In the genomic region with DNA sequence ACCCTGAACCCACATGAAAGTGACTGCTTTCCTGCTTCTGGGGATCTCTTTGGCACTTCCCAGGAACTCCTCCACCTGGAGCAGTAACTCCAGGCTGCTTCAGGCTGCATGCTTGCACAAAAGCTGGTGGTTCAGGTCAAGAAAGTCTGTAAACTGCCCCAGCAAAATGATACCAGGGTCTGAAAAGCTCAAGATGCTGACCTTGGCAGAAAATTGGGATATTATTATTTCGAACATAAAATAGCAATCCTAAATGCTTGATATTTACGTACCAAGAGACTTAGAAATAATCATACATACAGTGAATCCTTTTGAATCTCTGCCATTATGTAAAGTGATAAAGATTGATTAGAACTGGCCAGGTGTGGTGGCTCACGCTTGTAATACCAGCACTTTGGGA, we compare ENCODE assay signal across 29 cellular contexts.
"Had no signal": no experiment of that assay in that cellular context is flagged by ENCODE, and none has a peak within 500 bp of the region (broad histone marks: within the 10 kb centered on the region; RNA-seq: fewer than 3 reads in every experiment).

No MANE protein-coding gene starts in this region.

- H3K27me3 ChIP-seq: stomach, suprapubic skin, testis, thyroid gland, tibial artery, tibial nerve, transverse colon, upper lobe of left lung, upper lobe of right lung, uterus, vagina had no signal

- H3K4me1 Mint-ChIP-seq: stimulated activated effector memory CD8-positive, alpha-beta T cell treated with anti-CD3 and anti-CD28 coated beads, Interleukin-12 subunit alpha, Interleukin-12 subunit beta, amount 100 ng/mL, for 72 hours; stimulated activated memory B cell treated with anti-CD40 and anti-IgM and Interleukin-4, amounts not matched to agents 10 μg/mL and 1 μg/mL and 100 μg/mL, for 72 hours; stimulated activated naive B cell treated with anti-CD40 and anti-IgM and Interleukin-4, amounts not matched to agents 10 μg/mL and 1 μg/mL and 100 μg/mL, for 72 hours; stimulated activated naive CD8-positive, alpha-beta T cell treated with anti-CD3 and anti-CD28 coated beads, Interleukin-15, amount 100 ng/mL, for 72 hours had no signal

- H3K27me3 Mint-ChIP-seq: stimulated activated memory B cell treated with anti-CD40 and anti-IgM and Interleukin-4, amounts not matched to agents 10 μg/mL and 1 μg/mL and 100 μg/mL, for 72 hours; stimulated activated naive B cell treated with anti-CD40 and anti-IgM and Interleukin-4, amounts not matched to agents 10 μg/mL and 1 μg/mL and 100 μg/mL, for 72 hours; stimulated activated naive CD8-positive, alpha-beta T cell treated with anti-CD3 and anti-CD28 coated beads, Interleukin-15, amount 100 ng/mL, for 72 hours; stimulated activated naive CD8-positive, alpha-beta T cell treated with anti-CD3 and anti-CD28 coated beads, Interleukin-15, Interleukin-2, amounts not matched to agents 100 ng/mL and 50 ng/mL, for 24 hours; type B pancreatic cell had no signal

- DNase-seq: stimulated activated CD4-positive, alpha-beta T cell treated with anti-CD3 and anti-CD28 coated beads, Interleukin-2, amount 100 ng/mL, for 48 hours; stimulated activated CD4-positive, alpha-beta T cell treated with anti-CD3 and anti-CD28 coated beads, Interleukin-4, amount 100 ng/mL, for 1 hour; stimulated activated CD4-positive, alpha-beta T cell treated with anti-CD3 and anti-CD28 coated beads, Interleukin-4, amount 100 ng/mL, for 24 hours; stimulated activated CD4-positive, alpha-beta T cell treated with anti-CD3 and anti-CD28 coated beads, Interleukin-4, amount 100 ng/mL, for 4 hours; stimulated activated CD8-positive, alpha-beta memory T cell treated with anti-CD3 and anti-CD28 coated beads, Interleukin-4, amount 100 ng/mL, for 48 hours; stimulated activated naive B cell treated with anti-CD40 and anti-IgM and Interleukin-4, amounts not matched to agents 10 μg/mL and 1 μg/mL and 100 μg/mL, for 72 hours; stimulated activated naive CD4-positive, alpha-beta T cell; stimulated activated naive CD4-positive, alpha-beta T cell treated with Interleukin-2 at 50 U/mL for 16 hours; stimulated activated naive CD8-positive, alpha-beta T cell treated with anti-CD3 and anti-CD28 coated beads, Interleukin-15, amount 100 ng/mL, for 72 hours; stimulated activated naive CD8-positive, alpha-beta T cell treated with anti-CD3 and anti-CD28 coated beads, Interleukin-15, Interleukin-2, amounts not matched to agents 100 U/mL and 50 U/mL, for 24 hours; stomach; substantia nigra; testis; thyroid gland; tibial artery; transverse colon; trophoblast cell; upper lobe of left lung; upper lobe of right lung; uterus had no signal

- H3K9me3 Mint-ChIP-seq: type B pancreatic cell had no signal

- H3K36me3 ChIP-seq: stomach, suprapubic skin, thoracic aorta, thyroid gland, tibial artery, tibial nerve, transverse colon, upper lobe of left lung, upper lobe of right lung, uterus, vagina had no signal

- H3K4me3 Mint-ChIP-seq: stimulated activated effector memory CD8-positive, alpha-beta T cell treated with anti-CD3 and anti-CD28 coated beads, Interleukin-12 subunit alpha, Interleukin-12 subunit beta, amount 100 ng/mL, for 72 hours; stimulated activated memory B cell treated with anti-CD40 and anti-IgM and Interleukin-4, amounts not matched to agents 10 μg/mL and 1 μg/mL and 100 μg/mL, for 72 hours; stimulated activated naive B cell treated with anti-CD40 and anti-IgM and Interleukin-4, amounts not matched to agents 10 μg/mL and 1 μg/mL and 100 μg/mL, for 72 hours; stimulated activated naive CD8-positive, alpha-beta T cell treated with anti-CD3 and anti-CD28 coated beads, Interleukin-15, amount 100 ng/mL, for 72 hours; stimulated activated naive CD8-positive, alpha-beta T cell treated with anti-CD3 and anti-CD28 coated beads, Interleukin-15, Interleukin-2, amounts not matched to agents 100 ng/mL and 50 ng/mL, for 24 hours; type B pancreatic cell had no signal

- H3K27ac Mint-ChIP-seq: stimulated activated effector memory CD8-positive, alpha-beta T cell treated with anti-CD3 and anti-CD28 coated beads, Interleukin-12 subunit alpha, Interleukin-12 subunit beta, amount 100 ng/mL, for 72 hours; stimulated activated memory B cell treated with anti-CD40 and anti-IgM and Interleukin-4, amounts not matched to agents 10 μg/mL and 1 μg/mL and 100 μg/mL, for 72 hours; stimulated activated naive B cell treated with anti-CD40 and anti-IgM and Interleukin-4, amounts not matched to agents 10 μg/mL and 1 μg/mL and 100 μg/mL, for 72 hours; stimulated activated naive CD8-positive, alpha-beta T cell treated with anti-CD3 and anti-CD28 coated beads, Interleukin-15, amount 100 ng/mL, for 72 hours; stimulated activated naive CD8-positive, alpha-beta T cell treated with anti-CD3 and anti-CD28 coated beads, Interleukin-15, Interleukin-2, amounts not matched to agents 100 ng/mL and 50 ng/mL, for 24 hours; type B pancreatic cell had no signal

- H3K36me3 Mint-ChIP-seq: stimulated activated effector memory CD8-positive, alpha-beta T cell treated with anti-CD3 and anti-CD28 coated beads, Interleukin-12 subunit alpha, Interleukin-12 subunit beta, amount 100 ng/mL, for 72 hours; stimulated activated memory B cell treated with anti-CD40 and anti-IgM and Interleukin-4, amounts not matched to agents 10 μg/mL and 1 μg/mL and 100 μg/mL, for 72 hours; stimulated activated naive B cell treated with anti-CD40 and anti-IgM and Interleukin-4, amounts not matched to agents 10 μg/mL and 1 μg/mL and 100 μg/mL, for 72 hours; type B pancreatic cell had no signal

- FAIRE-seq: urothelium cell line had no signal

- H3K4me3 ChIP-seq: stomach, suprapubic skin, testis, thoracic aorta, thyroid gland, tibial artery, tibial nerve, transverse colon, upper lobe of left lung, upper lobe of right lung, uterus, vagina had no signal

- H3K27ac ChIP-seq: stomach, suprapubic skin, testis, thoracic aorta, thyroid gland, tibial artery, tibial nerve, transverse colon, upper lobe of left lung, upper lobe of right lung, uterus, vagina had no signal

- H3K9me3 ChIP-seq: testis, thoracic aorta, thyroid gland, tibial artery, transverse colon, upper lobe of right lung, uterus, vagina had no signal

- H3K4me1 ChIP-seq: stomach, suprapubic skin, testis, thyroid gland, tibial artery, tibial nerve, transverse colon, upper lobe of left lung, upper lobe of right lung, uterus, vagina had no signal

- ATAC-seq: stimulated activated effector memory CD8-positive, alpha-beta T cell treated with anti-CD3 and anti-CD28 coated beads, Interleukin-12 subunit alpha, Interleukin-12 subunit beta, amount 100 ng/mL, for 72 hours; stimulated activated memory B cell treated with anti-CD40 and anti-IgM and Interleukin-4, amounts not matched to agents 10 μg/mL and 1 μg/mL and 100 μg/mL, for 72 hours; stimulated activated naive B cell treated with anti-CD40 and anti-IgM and Interleukin-4, amounts not matched to agents 10 μg/mL and 1 μg/mL and 100 μg/mL, for 72 hours; stimulated activated naive CD8-positive, alpha-beta T cell treated with anti-CD3 and anti-CD28 coated beads, Interleukin-15, amount 100 ng/mL, for 72 hours; stimulated activated naive CD8-positive, alpha-beta T cell treated with anti-CD3 and anti-CD28 coated beads, Interleukin-15, Interleukin-2, amounts not matched to agents 100 U/mL and 50 U/mL, for 24 hours; upper lobe of right lung had no signal
